In the genomic region with DNA sequence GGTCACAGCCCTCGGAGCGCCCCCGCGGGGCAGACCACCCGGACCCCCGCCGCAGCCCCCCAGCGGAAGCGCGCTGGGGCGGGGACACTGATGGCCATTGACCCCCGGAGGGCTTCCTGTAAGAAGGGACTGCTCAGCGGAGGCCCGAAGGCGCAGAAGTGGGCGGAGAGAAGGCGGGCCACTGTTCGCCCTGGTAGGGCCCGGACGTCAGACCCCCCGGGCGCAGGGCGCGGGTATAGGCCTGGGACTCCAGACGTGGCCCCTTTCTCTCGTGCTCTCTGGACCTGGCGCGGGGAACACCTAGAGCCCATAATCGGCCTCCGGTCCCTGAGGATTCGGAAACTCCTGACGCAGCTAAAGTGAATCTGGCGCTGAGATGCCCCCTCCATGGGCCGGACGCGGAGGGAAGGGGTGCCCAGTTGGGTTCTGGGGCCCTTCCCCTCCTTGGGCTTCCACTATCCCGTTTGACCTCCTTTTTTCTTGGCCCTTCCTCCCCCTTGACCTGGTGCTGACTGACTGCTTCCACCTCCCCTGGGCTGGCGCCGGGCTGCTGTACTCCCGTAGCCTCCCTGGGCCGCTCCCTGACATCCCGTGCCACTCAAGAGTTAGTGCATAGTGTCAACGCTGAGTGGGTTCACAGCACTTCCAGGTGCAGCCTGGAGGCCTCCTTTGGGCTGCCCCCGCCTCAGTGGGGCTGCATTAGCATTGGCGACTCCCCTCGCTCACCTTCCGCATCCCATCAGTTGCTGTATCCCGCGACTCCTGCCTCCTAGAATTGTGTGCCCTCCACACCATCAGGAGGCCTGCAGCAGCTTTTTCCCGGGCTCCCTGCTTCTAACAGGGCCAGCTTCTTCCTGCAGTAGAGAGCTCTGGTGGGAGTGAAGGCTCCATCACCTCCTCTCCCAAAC, we compare ENCODE assay signal across 7 cellular contexts. TPM values are rescaled to one million over a fixed set of nuclear protein-coding genes. Genes with fewer than 3 reads are reported as not detected.
A peak's percentile ranks its signal among the peaks of the same experiment; 100 is the strongest.
DNase-seq lines count a peak whose midpoint lies in the region; TF ChIP-seq lines count a peak whose summit lies in the region.

No MANE protein-coding gene starts in this region.

- H3K4me3 Mint-ChIP-seq in activated CD4-positive, alpha-beta memory T cell treated with anti-CD3 and anti-CD28 coated beads for 36 hours, result peak overlapping the region; percentile 80

- CTCF ChIA-PET in HEK293T (lab: Yijun Ruan, JAX), result no interaction called here
- CTCF ChIA-PET in activated CD4-positive, alpha-beta memory T cell treated with anti-CD3 and anti-CD28 coated beads for 36 hours (lab: Charles Lee), result interaction anchor here (1.5 to 2.0 kb wide), 3 partner anchors 98 to 460 kb away, joined by 4 to 9 read pairs (median 4); no protein-coding TSS in a partner anchor

- H3K9me3 ChIP-seq in muscle layer of colon (ENCODE audit: low read length), result no peaks in the 10 kb centered on the region

- H3K4me1 Mint-ChIP-seq in activated CD4-positive, alpha-beta memory T cell treated with anti-CD3 and anti-CD28 coated beads for 36 hours (ENCODE audit: low read depth), result peaks cover 23% of the 10 kb centered on the region

- intact Hi-C loops in activated CD4-positive, alpha-beta memory T cell treated with anti-CD3 and anti-CD28 coated beads for 36 hours (cut with micrococcal nuclease), result loop anchor here (1.0 to 5.0 kb wide), 6 partner anchors 23 to 1756 kb away; a partner anchor contains a TSS

- peak overlapping the region; percentile 64 for H3K9ac ChIP-seq in muscle layer of colon (ENCODE audit: low read length)

- no peaks in the 10 kb centered on the region for H3K27me3 Mint-ChIP-seq in activated CD4-positive, alpha-beta memory T cell treated with anti-CD3 and anti-CD28 coated beads for 36 hours

- H3K27me3 ChIP-seq in muscle layer of colon (ENCODE audit: control insufficient read depth in 1 of 2, insufficient read depth in 2 of 2, low read length in 2 of 2), result no peaks in the 10 kb centered on the region

- POLR2A ChIA-PET in HEK293T (lab: Yijun Ruan, JAX), result interaction anchor here (0.6 kb wide), 1 partner anchor 38 kb away, joined by 3 read pairs; no protein-coding TSS in a partner anchor
- POLR2A ChIA-PET in activated CD4-positive, alpha-beta memory T cell treated with anti-CD3 and anti-CD28 coated beads for 36 hours (lab: Charles Lee), result interaction anchor here (1.6 kb wide), 1 partner anchor 9 kb away, joined by 4 read pairs; no protein-coding TSS in a partner anchor

- H3K36me3 Mint-ChIP-seq in activated CD4-positive, alpha-beta memory T cell treated with anti-CD3 and anti-CD28 coated beads for 36 hours, result no peaks in the 10 kb centered on the region

- H3K4me3 ChIP-seq in epithelial cell of esophagus (ENCODE audit: low read length) (peak overlapping the region; percentile 51), muscle layer of colon (ENCODE audit: low read depth in 1 of 2, low read length in 2 of 2) (peak overlapping the region; percentile 62 to 99)

- H3K27ac Mint-ChIP-seq in activated CD4-positive, alpha-beta memory T cell treated with anti-CD3 and anti-CD28 coated beads for 36 hours, result peak overlapping the region; percentile 65

- peaks cover 26% of the 10 kb centered on the region for H3K36me3 ChIP-seq in muscle layer of colon (ENCODE audit: insufficient read depth, low read length)

- TF ChIP-seq CTCF in GM13976 (IDR thresholded peaks at IDR 0.05; ENCODE audit: borderline replicate concordance, control extremely low read depth, extremely low read depth, insufficient read depth, missing control alignments), result no peak
- no peak for TF ChIP-seq CTCF in epithelial cell of esophagus (IDR thresholded peaks at IDR 0.05; ENCODE audit: insufficient read depth, low read depth, low read length, missing control alignments)

- H3K9me3 Mint-ChIP-seq in activated CD4-positive, alpha-beta memory T cell treated with anti-CD3 and anti-CD28 coated beads for 36 hours, result no peaks in the 10 kb centered on the region

- H3K27ac ChIP-seq in muscle layer of colon (ENCODE audit: low read depth, low read length), result peak overlapping the region; percentile 88
- peak overlapping the region; percentile 89 for H3K27ac ChIP-seq in temporal lobe (ENCODE audit: low read depth, low read length)

- DNase-seq in GM13976 (ENCODE audit: low spot score) (peak; percentile 66), HEK293T (ENCODE audit: extremely low spot score) (peak; percentile 52), NCI-H1105 (lab: John Stamatoyannopoulos, UW) (peak; percentile 25), epithelial cell of esophagus (ENCODE audit: low read depth) (peak; percentile 28)
- peak; percentile 65 for DNase-seq in activated CD4-positive, alpha-beta memory T cell treated with anti-CD3 and anti-CD28 coated beads for 36 hours

- in situ Hi-C loops in GM13976 (cut with MboI; ENCODE audit: low sequenced_read_pairs, unreplicated experiment), result no loop called here

- peaks cover 11% of the 10 kb centered on the region for H3K4me1 ChIP-seq in muscle layer of colon (ENCODE audit: insufficient read depth, low read length)

TF ChIP-seq in HEK293T, 16 proteins besides CTCF, POLR2A, EP300 and RAD21:
- no peak for TF ChIP-seq SP1 (IDR thresholded peaks at IDR 0.05)
- TF ChIP-seq SUZ12 (IDR thresholded peaks at IDR 0.05), result no peak
- no peak for TF ChIP-seq HDGF (IDR thresholded peaks at IDR 0.05; ENCODE audit: borderline replicate concordance)
- no peak for TF ChIP-seq LEF1 (IDR thresholded peaks at IDR 0.05; ENCODE audit: borderline replicate concordance)

RNA-seq across cellular contexts. Expression of a gene that starts 0.7 kb away (rescaled TPM):
- total RNA-seq in activated CD4-positive, alpha-beta memory T cell treated with anti-CD3 and anti-CD28 coated beads for 36 hours, result 10 to 100 TPM; 14.8 TPM
- total RNA-seq in temporal lobe, result 8.4 TPM

RNA-seq across cellular contexts. Expression of a gene that starts 44.5 kb away (rescaled TPM):
- 1 to 10 TPM; 1.2 to 1.3 TPM for total RNA-seq in activated CD4-positive, alpha-beta memory T cell treated with anti-CD3 and anti-CD28 coated beads for 36 hours
- 178 TPM for total RNA-seq in temporal lobe

Comparison
In these comparisons a context has a peak if more than half of its experiments do, and no peak if none do; other contexts are left out.
1. Peak in every context shown above with its lines: DNase-seq, H3K4me3 ChIP-seq and H3K27ac ChIP-seq.
2. RNA of a gene that starts 44.5 kb away (total RNA-seq): 178 TPM in temporal lobe (single experiment); 1.2 to 1.3 TPM in activated CD4-positive, alpha-beta memory T cell treated with anti-CD3 and anti-CD28 coated beads for 36 hours; every median in the first group is over 10 times any median in the second.